8 cellular contexts compared by ENCODE assay signal in genomic region chr18:80257579-80258543, GRCh38. TPM values are rescaled to one million over a fixed set of nuclear protein-coding genes. Genes with fewer than 3 reads are reported as not detected.
A peak's percentile ranks its signal among the peaks of the same experiment; 100 is the strongest.
DNase-seq lines count a peak whose midpoint lies in the region; TF ChIP-seq lines count a peak whose summit lies in the region.
"Not testable (repeated sequence)": the region's sequence is repeated elsewhere in the genome, so short reads cannot be mapped to it uniquely, and the experiment has no call there.

No MANE protein-coding gene starts in this region.

- not testable (repeated sequence) for H3K36me3 ChIP-seq in effector memory CD4-positive, alpha-beta T cell (ENCODE audit: control insufficient read depth, insufficient read depth, low read length)

- H3K9me3 Mint-ChIP-seq in activated T-helper 1 cell treated with anti-CD3 and anti-CD28 coated beads, Interleukin-12 subunit alpha, Interleukin-12 subunit beta, Interleukin-2, Interleukin-4 antibody, amounts not matched to agents 30 ng/mL and 10 ng/mL and 1 ng/mL, durations not matched to agents 14 hours and 24 hours and 36 hours = not testable (repeated sequence)

- not testable (repeated sequence) for H3K4me3 ChIP-seq in effector memory CD4-positive, alpha-beta T cell (ENCODE audit: insufficient read depth, low read depth, low read length, poor library complexity, severe bottlenecking)

- not testable (repeated sequence) for H3K36me3 Mint-ChIP-seq in activated T-helper 1 cell treated with anti-CD3 and anti-CD28 coated beads, Interleukin-12 subunit alpha, Interleukin-12 subunit beta, Interleukin-2, Interleukin-4 antibody, amounts not matched to agents 30 ng/mL and 10 ng/mL and 1 ng/mL, durations not matched to agents 14 hours and 24 hours and 36 hours (ENCODE audit: low read depth)

- H3K4me1 Mint-ChIP-seq in activated T-helper 1 cell treated with anti-CD3 and anti-CD28 coated beads, Interleukin-12 subunit alpha, Interleukin-12 subunit beta, Interleukin-2, Interleukin-4 antibody, amounts not matched to agents 30 ng/mL and 10 ng/mL and 1 ng/mL, durations not matched to agents 14 hours and 24 hours and 36 hours (ENCODE audit: low read depth) = not testable (repeated sequence)

- TF ChIP-seq CTCF in C4-2B (conservative IDR thresholded peaks at IDR 0.05) = peak; percentile 81

- H3K9me3 ChIP-seq in effector memory CD4-positive, alpha-beta T cell (ENCODE audit: control insufficient read depth, low read length) = not testable (repeated sequence)

- H3K27me3 Mint-ChIP-seq in activated T-helper 1 cell treated with anti-CD3 and anti-CD28 coated beads, Interleukin-12 subunit alpha, Interleukin-12 subunit beta, Interleukin-2, Interleukin-4 antibody, amounts not matched to agents 30 ng/mL and 10 ng/mL and 1 ng/mL, durations not matched to agents 14 hours and 24 hours and 36 hours (ENCODE audit: insufficient read depth) = not testable (repeated sequence)

- peak; percentile 58 for DNase-seq in HCEC 1CT
- DNase-seq in SK-N-DZ (ENCODE audit: low spot score) = peak; percentile 80
- peak; percentile 14 for DNase-seq in activated T-helper 1 cell treated with anti-CD3 and anti-CD28 coated beads, Interleukin-12 subunit alpha, Interleukin-12 subunit beta, Interleukin-2, Interleukin-4 antibody, amounts not matched to agents 30 ng/mL and 10 ng/mL and 1 ng/mL, durations not matched to agents 14 hours and 24 hours and 36 hours (ENCODE audit: low spot score)
- peak; percentile 15 to 26 (median 24) for DNase-seq in effector memory CD4-positive, alpha-beta T cell
- DNase-seq in islet precursor cell = peak; percentile 86
- DNase-seq in posterior cingulate gyrus = peak; percentile 55 to 97 (median 82)
- peak; percentile 46 for DNase-seq in stimulated activated CD8-positive, alpha-beta memory T cell treated with anti-CD3 and anti-CD28 coated beads, Interleukin-7, amount 100 ng/mL, for 24 hours (ENCODE audit: low read depth)

- H3K27ac Mint-ChIP-seq in activated T-helper 1 cell treated with anti-CD3 and anti-CD28 coated beads, Interleukin-12 subunit alpha, Interleukin-12 subunit beta, Interleukin-2, Interleukin-4 antibody, amounts not matched to agents 30 ng/mL and 10 ng/mL and 1 ng/mL, durations not matched to agents 14 hours and 24 hours and 36 hours = not testable (repeated sequence)

- intact Hi-C loops in activated T-helper 1 cell treated with anti-CD3 and anti-CD28 coated beads, Interleukin-12 subunit alpha, Interleukin-12 subunit beta, Interleukin-2, Interleukin-4 antibody, amounts not matched to agents 30 ng/mL and 10 ng/mL and 1 ng/mL, durations not matched to agents 14 hours and 24 hours and 36 hours (cut with micrococcal nuclease) = loop anchor here (1.0 kb wide), 2 partner anchors 87 to 101 kb away; no protein-coding TSS in a partner anchor
- intact Hi-C loops in posterior cingulate gyrus (cut with DNase I) = not testable (repeated sequence)

- H3K4me1 ChIP-seq in effector memory CD4-positive, alpha-beta T cell (ENCODE audit: control insufficient read depth, insufficient read depth, low read length, poor library complexity, severe bottlenecking) = not testable (repeated sequence)

- not testable (repeated sequence) for H3K27me3 ChIP-seq in effector memory CD4-positive, alpha-beta T cell (replicated peaks; ENCODE audit: control insufficient read depth, insufficient read depth, low read length, poor library complexity, severe bottlenecking)

- not testable (repeated sequence) for H3K4me3 Mint-ChIP-seq in activated T-helper 1 cell treated with anti-CD3 and anti-CD28 coated beads, Interleukin-12 subunit alpha, Interleukin-12 subunit beta, Interleukin-2, Interleukin-4 antibody, amounts not matched to agents 30 ng/mL and 10 ng/mL and 1 ng/mL, durations not matched to agents 14 hours and 24 hours and 36 hours

- not testable (repeated sequence) for H3K27ac ChIP-seq in C4-2B; effector memory CD4-positive, alpha-beta T cell (ENCODE audit: insufficient read depth, low read length, poor library complexity, severe bottlenecking)

RNA-seq across cellular contexts. Expression of gene PARD6G, which starts 10.5 kb away (rescaled TPM):
- polyA plus RNA-seq in SK-N-DZ (2014; cell fraction: cytosol; rRNA removed) = 10.3 and 11.8 TPM in 2 replicates
- 8.2 and 11.8 TPM in 2 replicates for polyA plus RNA-seq in SK-N-DZ (2014; cell fraction: nucleus; rRNA removed)
- 0.10 and 0.15 TPM in 2 replicates for total RNA-seq in activated T-helper 1 cell treated with anti-CD3 and anti-CD28 coated beads, Interleukin-12 subunit alpha, Interleukin-12 subunit beta, Interleukin-2, Interleukin-4 antibody, amounts not matched to agents 30 ng/mL and 10 ng/mL and 1 ng/mL, durations not matched to agents 14 hours and 24 hours and 36 hours

Comparison
In these comparisons a context has a peak if more than half of its experiments do, and no peak if none do; other contexts are left out.
1. DNase-seq: peak in every context shown above with its lines; median percentile 86 in islet precursor cell; 82 in posterior cingulate gyrus; 80 in SK-N-DZ; 58 in HCEC 1CT; 46 in stimulated activated CD8-positive, alpha-beta memory T cell treated with anti-CD3 and anti-CD28 coated beads, Interleukin-7, amount 100 ng/mL, for 24 hours; 24 in effector memory CD4-positive, alpha-beta T cell; 14 in activated T-helper 1 cell treated with anti-CD3 and anti-CD28 coated beads, Interleukin-12 subunit alpha, Interleukin-12 subunit beta, Interleukin-2, Interleukin-4 antibody, amounts not matched to agents 30 ng/mL and 10 ng/mL and 1 ng/mL, durations not matched to agents 14 hours and 24 hours and 36 hours.